In genomic region chr3:197950661-197951029, GRCh38 we compare ENCODE assay signal across 1 cellular context.
A peak's percentile ranks its signal among the peaks of the same experiment; 100 is the strongest.
TF ChIP-seq lines count a peak whose summit lies in the region.

No MANE protein-coding gene starts in this region.

TF ChIP-seq in HepG2, 621 proteins besides CTCF, POLR2A, EP300 and RAD21:
- TF ChIP-seq ARNT2 (CRISPR knock-in tag; IDR thresholded peaks at IDR 0.05; ENCODE audit: low read depth) (0 out of 2 replicates have a peak, but pooled peaks have one; percentile 8), ZNF691 (CRISPR knock-in tag; IDR thresholded peaks at IDR 0.05; ENCODE audit: borderline replicate concordance, low read depth) (no peak), HOMEZ (CRISPR knock-in tag; IDR thresholded peaks at IDR 0.05; ENCODE audit: low read depth) (no peak), NFYB (CRISPR knock-in tag; IDR thresholded peaks at IDR 0.05) (no peak), SCMH1 (CRISPR knock-in tag; IDR thresholded peaks at IDR 0.05; ENCODE audit: borderline replicate concordance) (no peak), RFX5 (IDR thresholded peaks at IDR 0.05; ENCODE audit: low read depth, low read length) (no peak), NAIF1 (CRISPR knock-in tag; IDR thresholded peaks at IDR 0.05; ENCODE audit: borderline replicate concordance) (0 out of 2 replicates have a peak, but pooled peaks have one; percentile 1), TFDP2 (CRISPR knock-in tag; IDR thresholded peaks at IDR 0.05) (no peak), RNF219 (CRISPR knock-in tag; IDR thresholded peaks at IDR 0.05) (0 out of 2 replicates have a peak, but pooled peaks have one; percentile 24), ETS1 (CRISPR knock-in tag; IDR thresholded peaks at IDR 0.05) (no peak), CENPT (CRISPR knock-in tag; IDR thresholded peaks at IDR 0.05; ENCODE audit: low read depth) (no peak), MXD4 (CRISPR knock-in tag; IDR thresholded peaks at IDR 0.05) (no peak), ZNF781 (CRISPR knock-in tag; IDR thresholded peaks at IDR 0.05; ENCODE audit: borderline replicate concordance, not compliant biosample characterization) (no peak), ZEB1 (IDR thresholded peaks at IDR 0.05; ENCODE audit: insufficient replicate concordance, low read depth) (peak; percentile 4)
